ENCODE assay signal across 8 cellular contexts in genomic region chr6:36423101-36423824, GRCh38. TPM values are rescaled to one million over a fixed set of nuclear protein-coding genes. Genes with fewer than 3 reads are reported as not detected.
A peak's percentile ranks its signal among the peaks of the same experiment; 100 is the strongest.
DNase-seq lines count a peak whose midpoint lies in the region; ATAC-seq and TF ChIP-seq lines count a peak whose summit lies in the region.

No MANE protein-coding gene starts in this region.

- H3K79me2 ChIP-seq in SU-DHL-6 (ENCODE audit: insufficient read depth, low read length) (no peaks in the 10 kb centered on the region), trophoblast cell (ENCODE audit: control insufficient read depth, insufficient read depth, low read length, poor library complexity) (no peaks in the 10 kb centered on the region)

- H3K4me3 ChIP-seq in GM12875 (ENCODE audit: low read depth, low read length) (peak overlapping the region; percentile 49), SU-DHL-6 (ENCODE audit: insufficient read depth, low read length, poor library complexity, severe bottlenecking) (peak overlapping the region; percentile 47), trophoblast cell (ENCODE audit: low read depth, low read length) (peak overlapping the region; percentile 78), transverse colon (peak overlapping the region; percentile 33 to 70 (median 44))

- H3K4ac ChIP-seq in trophoblast cell (ENCODE audit: low read depth, low read length) = peak overlapping the region; percentile 4

- peak overlapping the region; percentile 83 for H3K4me3 Mint-ChIP-seq in activated naive CD8-positive, alpha-beta T cell treated with anti-CD3 and anti-CD28 coated beads, Interleukin-2, amount 50 U/mL, for 24 hours

- no peaks in the 10 kb centered on the region for H4K20me1 ChIP-seq in SU-DHL-6 (ENCODE audit: low read depth, low read length)

- peak overlapping the region; percentile 67 for H3K4me2 ChIP-seq in SU-DHL-6 (ENCODE audit: low read depth, low read length, poor library complexity, severe bottlenecking)
- H3K4me2 ChIP-seq in trophoblast cell (ENCODE audit: low read length) = peak overlapping the region; percentile 81

- DNase-seq in NCI-H1417 (lab: John Stamatoyannopoulos, UW) (peak; percentile 99), cardiac septum (ENCODE audit: low spot score) (peak; percentile 99), trophoblast cell (peak; percentile 99 to 100), transverse colon (peak; percentile 99)
- DNase-seq in activated naive CD8-positive, alpha-beta T cell treated with anti-CD3 and anti-CD28 coated beads, Interleukin-2, amount 50 U/mL, for 24 hours = peak; percentile 98

- H4K91ac ChIP-seq in trophoblast cell (ENCODE audit: low read depth, low read length) = peak overlapping the region; percentile 58

- H3K27me3 ChIP-seq in SU-DHL-6 (ENCODE audit: low read length) (no peaks in the 10 kb centered on the region), trophoblast cell (ENCODE audit: insufficient read depth, low read length) (no peaks in the 10 kb centered on the region), transverse colon (no peaks in the 10 kb centered on the region)

- peak; percentile 60 for TF ChIP-seq POLR2A in transverse colon (IDR thresholded peaks at IDR 0.05)

- peak overlapping the region; percentile 36 for H3K27ac ChIP-seq in SU-DHL-6 (ENCODE audit: low read depth, low read length)
- peak overlapping the region; percentile 13 for H3K27ac ChIP-seq in trophoblast cell (ENCODE audit: low read depth, low read length)
- H3K27ac ChIP-seq in transverse colon = peak overlapping the region; percentile 83 to 93 (median 92)

- no peak overlapping the region for H2AK5ac ChIP-seq in trophoblast cell (ENCODE audit: low read length)

- H3K4me1 ChIP-seq in trophoblast cell (ENCODE audit: control insufficient read depth in 1 of 2, insufficient read depth in 2 of 2, low read length in 2 of 2) (peaks cover 0 to 9% of the 10 kb centered on the region in 2 experiments), transverse colon (peaks cover 0 to 11% (median 4%) of the 10 kb centered on the region in 4 donors)

- H3K36me3 ChIP-seq in SU-DHL-6 (ENCODE audit: low read length) (no peaks in the 10 kb centered on the region), trophoblast cell (ENCODE audit: control insufficient read depth in 1 of 2, insufficient read depth in 2 of 2, low read length in 2 of 2) (no peaks in the 10 kb centered on the region), transverse colon (no peaks in the 10 kb centered on the region)

- in situ Hi-C loops in transverse colon (cut with MboI; ENCODE audit: low pct_ligation_motif_present in 1 of 4, low pct_unique_long_range_greater_than_20kb in 1 of 4, low sequenced_read_pairs in 3 of 4) = loop anchor here in 3 of 4 donors (10.0 to 25.0 kb wide), 3 partner anchors 139 to 289 kb away; no protein-coding TSS in a partner anchor

- TF ChIP-seq EP300 in transverse colon (IDR thresholded peaks at IDR 0.05; ENCODE audit: low read depth) = no peak

- H4K12ac ChIP-seq in trophoblast cell (ENCODE audit: low read depth, low read length) = peak overlapping the region; percentile 57

- peak overlapping the region; percentile 51 for H3K18ac ChIP-seq in trophoblast cell (ENCODE audit: low read length)

- H2BK5ac ChIP-seq in trophoblast cell (ENCODE audit: low read depth, low read length, poor library complexity) = no peak overlapping the region

- peak overlapping the region; percentile 84 for H3K27ac Mint-ChIP-seq in activated naive CD8-positive, alpha-beta T cell treated with anti-CD3 and anti-CD28 coated beads, Interleukin-2, amount 50 U/mL, for 24 hours

- intact Hi-C loops in cardiac septum (cut with DNase I) = loop anchor here (1.0 to 5.0 kb wide), 2 partner anchors 20 to 169 kb away; partner anchors contain the start of gene SRSF3
- intact Hi-C loops in transverse colon (cut with DNase I; ENCODE audit: low total_unique reads) = loop anchor here (1.0 to 10.0 kb wide), 2 partner anchors 20 to 252 kb away; partner anchors contain the start of gene CDKN1A

- H3K9ac ChIP-seq in SU-DHL-6 (ENCODE audit: low read length) (peak overlapping the region; percentile 62), trophoblast cell (ENCODE audit: low read length) (peak overlapping the region; percentile 68)

- H3K79me1 ChIP-seq in trophoblast cell (ENCODE audit: low read length) = peaks cover 5% of the 10 kb centered on the region

- H3K4me1 Mint-ChIP-seq in activated naive CD8-positive, alpha-beta T cell treated with anti-CD3 and anti-CD28 coated beads, Interleukin-2, amount 50 U/mL, for 24 hours = peaks cover 20% of the 10 kb centered on the region

- peak overlapping the region; percentile 65 for H3K14ac ChIP-seq in trophoblast cell (ENCODE audit: low read length)

- no peak overlapping the region for H2BK12ac ChIP-seq in trophoblast cell (ENCODE audit: low read length)

- H2BK120ac ChIP-seq in trophoblast cell (ENCODE audit: insufficient read depth, low read length, poor library complexity) = no peak overlapping the region

- H2AFZ ChIP-seq in SU-DHL-6 (ENCODE audit: low read depth, low read length, severe bottlenecking) = peak overlapping the region; percentile 98
- peak overlapping the region; percentile 71 for H2AFZ ChIP-seq in trophoblast cell (ENCODE audit: insufficient read depth, low read length, poor library complexity)

- no peaks in the 10 kb centered on the region for H3K27me3 Mint-ChIP-seq in activated naive CD8-positive, alpha-beta T cell treated with anti-CD3 and anti-CD28 coated beads, Interleukin-2, amount 50 U/mL, for 24 hours

- WGBS in trophoblast cell (ENCODE audit: extremely low coverage, insufficient coverage, insufficient read length) = no CpG with 5 or more reads among the region's 51 CpGs
- 0 to 1% methylated on average over 1 to 51 of the region's 51 CpGs for WGBS in transverse colon (ENCODE audit: low coverage in 1 of 2), 2 donors

- peaks cover 15% of the 10 kb centered on the region for H3F3A ChIP-seq in SU-DHL-6 (ENCODE audit: insufficient read depth)

- H4K8ac ChIP-seq in trophoblast cell (ENCODE audit: low read depth, low read length) = peak overlapping the region; percentile 76

- ATAC-seq in HG02763 (IDR thresholded peaks at IDR 0.05; ENCODE audit: unreplicated experiment) = peak; percentile 92
- ATAC-seq in activated naive CD8-positive, alpha-beta T cell treated with anti-CD3 and anti-CD28 coated beads, Interleukin-2, amount 50 U/mL, for 24 hours = peak; percentile 97

- H3K9me3 ChIP-seq in SU-DHL-6 (ENCODE audit: insufficient read depth, low read length) (no peaks in the 10 kb centered on the region), trophoblast cell (ENCODE audit: insufficient read depth, low read depth, low read length) (no peaks in the 10 kb centered on the region), transverse colon (no peaks in the 10 kb centered on the region)

- H3K9me3 Mint-ChIP-seq in activated naive CD8-positive, alpha-beta T cell treated with anti-CD3 and anti-CD28 coated beads, Interleukin-2, amount 50 U/mL, for 24 hours = no peaks in the 10 kb centered on the region

- no peak overlapping the region for H3K23ac ChIP-seq in trophoblast cell (ENCODE audit: low read length)

- no peaks in the 10 kb centered on the region for H3K9me2 ChIP-seq in SU-DHL-6 (replicated peaks; ENCODE audit: insufficient read depth, low read length)

- H3K36me3 Mint-ChIP-seq in activated naive CD8-positive, alpha-beta T cell treated with anti-CD3 and anti-CD28 coated beads, Interleukin-2, amount 50 U/mL, for 24 hours (ENCODE audit: low read depth) = no peaks in the 10 kb centered on the region

- TF ChIP-seq CTCF in GM12875 (IDR thresholded peaks at IDR 0.05; ENCODE audit: borderline replicate concordance, insufficient read depth, low read depth, low read length) (peak; percentile 59), SU-DHL-6 (IDR thresholded peaks at IDR 0.05; ENCODE audit: insufficient read depth, low read length, poor library complexity, severe bottlenecking) (peak; percentile 94), transverse colon (IDR thresholded peaks at IDR 0.05) (peak; percentile 50 to 86 (median 59))

RNA-seq across cellular contexts. Expression of gene PXT1, which starts 19.4 kb away (rescaled TPM):
- total RNA-seq in cardiac septum (0.22 TPM), transverse colon (under 1 TPM in 1 of 4 donors, not detected in 3; 0.14 TPM)
- 0.04 and 0.08 TPM in 2 replicates for polyA plus RNA-seq in trophoblast cell (2013)

RNA-seq across cellular contexts. Expression of gene KCTD20, which starts 19.5 kb away (rescaled TPM):
- total RNA-seq in cardiac septum = 29.6 TPM
- 36.2 and 36.4 TPM in 2 replicates for polyA plus RNA-seq in trophoblast cell (2013)
- 10 to 100 TPM; 23.2 to 61.9 (median 29.9) TPM for total RNA-seq in transverse colon

RNA-seq across cellular contexts. Expression of gene ETV7, which starts 35.8 kb away (rescaled TPM):
- 0.13 TPM for total RNA-seq in cardiac septum
- 0.15 and 0.21 TPM in 2 replicates for polyA plus RNA-seq in trophoblast cell (2013)
- 1 to 10 TPM; 1.3 to 4.2 (median 3.0) TPM for total RNA-seq in transverse colon

Comparison
In these comparisons a context has a peak if more than half of its experiments do, and no peak if none do; other contexts are left out.
1. Peak in every context shown above with its lines: DNase-seq, ATAC-seq, H3K4me3 ChIP-seq and H3K27ac ChIP-seq.
2. H3K27ac ChIP-seq: peak in every context shown above with its lines; median percentile 92 in transverse colon; 36 in SU-DHL-6; 13 in trophoblast cell.